18 cellular contexts compared by ENCODE assay signal in the genomic region with DNA sequence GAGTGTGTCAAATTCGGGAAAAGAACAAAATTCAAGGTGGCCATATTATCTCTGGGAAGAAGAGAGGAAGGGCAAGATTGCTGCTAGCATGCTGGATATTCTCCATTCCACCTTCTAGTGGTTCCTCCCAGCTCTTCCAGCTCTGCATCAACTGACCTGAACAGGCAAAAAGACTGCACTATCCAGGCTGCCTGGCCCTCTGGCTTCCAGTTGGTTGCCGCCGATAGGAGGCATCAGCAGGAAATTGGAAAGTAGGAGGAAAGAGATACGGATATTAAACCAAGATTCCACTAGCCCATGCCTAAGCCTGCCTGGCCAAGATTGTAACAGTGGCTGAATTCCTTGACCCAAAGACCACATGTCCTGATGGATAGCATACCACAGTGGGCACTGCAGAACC. TPM values are rescaled to one million over a fixed set of nuclear protein-coding genes. Genes with fewer than 3 reads are reported as not detected.
A peak's percentile ranks its signal among the peaks of the same experiment; 100 is the strongest.
DNase-seq lines count a peak whose midpoint lies in the region; ATAC-seq, FAIRE-seq and TF ChIP-seq lines count a peak whose summit lies in the region.
"Had no signal": no experiment of that assay in that cellular context is flagged by ENCODE, and none has a peak within 500 bp of the region (broad histone marks: within the 10 kb centered on the region; RNA-seq: fewer than 3 reads in every experiment).

No MANE protein-coding gene starts in this region.

- intact Hi-C loops in IMR-90 (cut with micrococcal nuclease): no loop called here
- intact Hi-C loops in natural killer cell (cut with micrococcal nuclease): no loop called here
- intact Hi-C loops in heart left ventricle (cut with DNase I): loop anchor here in 9 of 10 donors (2.0 to 5.0 kb wide), 4 partner anchors 80 to 130 kb away; partner anchors contain the start of gene SOCS6 (in 7 of the 9)
- intact Hi-C loops in aorta (cut with DNase I): loop anchor here in 1 of 2 donors (2.0 kb wide), 1 partner anchor 84 kb away; no protein-coding TSS in a partner anchor

- H3K79me1 ChIP-seq in IMR-90 (ENCODE audit: low read depth in 1 of 2, low read length in 2 of 2): peaks cover 11 to 21% of the 10 kb centered on the region in 2 experiments

- H3K9me1 ChIP-seq in IMR-90 (ENCODE audit: insufficient read depth, low read length): no peaks in the 10 kb centered on the region

- H4K8ac ChIP-seq in IMR-90 (ENCODE audit: low read depth in 2 of 2, low read length in 2 of 2): peak overlapping the region in 1 of 2 experiments; percentile 74; a peak in 1 of 4 replicates

- TF ChIP-seq RAD21 in IMR-90 (IDR thresholded peaks at IDR 0.05; ENCODE audit: low read length): no peak

- peaks cover 4% of the 10 kb centered on the region for H3K27me3 Mint-ChIP-seq in CD4-positive, CD25-positive, alpha-beta regulatory T cell
- H3K27me3 Mint-ChIP-seq in astrocyte (ENCODE audit: low read depth, unreplicated experiment) (peaks cover 10% of the 10 kb centered on the region), natural killer cell (ENCODE audit: low read depth in 2 of 2) (peaks cover 10 to 31% of the 10 kb centered on the region in 2 donors), glutamatergic neuron (ENCODE audit: unreplicated experiment) (no peaks in the 10 kb centered on the region)

- H3K14ac ChIP-seq in IMR-90 (replicated peaks; ENCODE audit: low read depth, low read length): no peak overlapping the region

- H2BK15ac ChIP-seq in IMR-90 (ENCODE audit: low read depth, low read length): no peak overlapping the region

- H2BK5ac ChIP-seq in IMR-90 (ENCODE audit: low read depth, low read length, poor library complexity, severe bottlenecking): no peak overlapping the region

- H3K9me3 Mint-ChIP-seq in CD4-positive, CD25-positive, alpha-beta regulatory T cell: peaks cover 0 to 2% (median 0%) of the 10 kb centered on the region in 7 donors
- H3K9me3 Mint-ChIP-seq in astrocyte (ENCODE audit: unreplicated experiment) (no peaks in the 10 kb centered on the region), natural killer cell (no peaks in the 10 kb centered on the region), glutamatergic neuron (ENCODE audit: unreplicated experiment) (peaks cover 8% of the 10 kb centered on the region)

- peaks cover 7% of the 10 kb centered on the region for H3K27me3 ChIP-seq in CD4-positive, CD25-positive, alpha-beta regulatory T cell (ENCODE audit: control insufficient read depth, insufficient read depth, low read length)
- no peaks in the 10 kb centered on the region for H3K27me3 ChIP-seq in IMR-90 (ENCODE audit: control insufficient read depth, insufficient read depth, low read length)
- no peaks in the 10 kb centered on the region for H3K27me3 ChIP-seq in astrocyte (ENCODE audit: insufficient read depth, low read length)
- no peaks in the 10 kb centered on the region for H3K27me3 ChIP-seq in heart left ventricle
- no peaks in the 10 kb centered on the region for H3K27me3 ChIP-seq in aorta (ENCODE audit: control insufficient read depth in 1 of 2, insufficient read depth in 2 of 2, low read length in 1 of 2)
- H3K27me3 ChIP-seq: left lung, stomach had no signal

- no peak overlapping the region for H3K23ac ChIP-seq in IMR-90 (ENCODE audit: low read depth, low read length)

- H3K9ac ChIP-seq in IMR-90 (ENCODE audit: low read depth, low read length) (no peak overlapping the region), astrocyte (ENCODE audit: low read length) (no peak overlapping the region)

- POLR2A ChIA-PET in IMR-90 (lab: Charles Lee; ENCODE audit: unreplicated experiment): no interaction called here

- BruUV-seq in IMR-90 (replicated peaks; lab: Mats Ljungman, UMichigan): no TSS peak

- peaks cover 21 to 39% (median 29%) of the 10 kb centered on the region in 4 donors for H3K4me1 Mint-ChIP-seq in CD4-positive, CD25-positive, alpha-beta regulatory T cell
- H3K4me1 Mint-ChIP-seq in astrocyte (ENCODE audit: low read depth, unreplicated experiment) (no peaks in the 10 kb centered on the region), natural killer cell (peaks cover 25% of the 10 kb centered on the region in 2 donors), glutamatergic neuron (ENCODE audit: low read depth, unreplicated experiment) (peaks cover 2% of the 10 kb centered on the region)

- H3K36me3 ChIP-seq in CD4-positive, CD25-positive, alpha-beta regulatory T cell (ENCODE audit: control insufficient read depth, insufficient read depth, low read length): peaks cover 3% of the 10 kb centered on the region
- no peaks in the 10 kb centered on the region for H3K36me3 ChIP-seq in IMR-90 (ENCODE audit: control insufficient read depth, insufficient read depth, low read length)
- no peaks in the 10 kb centered on the region for H3K36me3 ChIP-seq in astrocyte (ENCODE audit: insufficient read depth, low read length)
- peaks cover 0 to 19% (median 8%) of the 10 kb centered on the region in 9 donors for H3K36me3 ChIP-seq in heart left ventricle
- no peaks in the 10 kb centered on the region for H3K36me3 ChIP-seq in aorta (ENCODE audit: control insufficient read depth in 1 of 2, insufficient read depth in 2 of 2, low read length in 1 of 2)
- H3K36me3 ChIP-seq: left lung, prostate gland, stomach had no signal

- no peaks in the 10 kb centered on the region for H3K9me3 ChIP-seq in CD4-positive, CD25-positive, alpha-beta regulatory T cell (ENCODE audit: control insufficient read depth in 2 of 2, low read length in 2 of 2)
- H3K9me3 ChIP-seq in IMR-90 (ENCODE audit: control insufficient read depth, insufficient read depth, low read length) (no peaks in the 10 kb centered on the region), astrocyte (ENCODE audit: insufficient read depth, low read depth, low read length) (no peaks in the 10 kb centered on the region), heart left ventricle (no peaks in the 10 kb centered on the region), aorta (ENCODE audit: control insufficient read depth, low read length) (no peaks in the 10 kb centered on the region)
- H3K9me3 ChIP-seq: left lung, prostate gland, stomach had no signal

- H4K20me1 ChIP-seq in IMR-90 (ENCODE audit: insufficient read depth, low read length) (no peaks in the 10 kb centered on the region), astrocyte (ENCODE audit: insufficient read depth, low read length) (no peaks in the 10 kb centered on the region)

- H3K18ac ChIP-seq in IMR-90 (ENCODE audit: low read depth, low read length): no peak overlapping the region

- no peak for ATAC-seq in CD4-positive, CD25-positive, alpha-beta regulatory T cell (ENCODE audit: low read depth in 2 of 2)
- ATAC-seq in IMR-90 (ENCODE audit: low read depth): no peak
- no peak for ATAC-seq in natural killer cell
- ATAC-seq in heart left ventricle: no peak
- no peak for ATAC-seq in aorta (ENCODE audit: low FRiP score)
- ATAC-seq: left lung had no signal

- peak overlapping the region; percentile 55 for H2AFZ ChIP-seq in IMR-90 (replicated peaks; ENCODE audit: low read length, poor library complexity)
- H2AFZ ChIP-seq in astrocyte (ENCODE audit: low read depth, low read length): peak overlapping the region; percentile 22

- peak overlapping the region; percentile 9 for H2AK9ac ChIP-seq in IMR-90 (replicated peaks; ENCODE audit: low read depth, low read length, poor library complexity)

- H3K4me3 ChIP-seq in CD4-positive, CD25-positive, alpha-beta regulatory T cell (ENCODE audit: low read depth, low read length): no peak overlapping the region
- H3K4me3 ChIP-seq in IMR-90 (ENCODE audit: insufficient read depth, low read depth, low read length): no peak overlapping the region
- H3K4me3 ChIP-seq in astrocyte (ENCODE audit: insufficient read depth, low read depth, low read length): no peak overlapping the region
- H3K4me3 ChIP-seq in heart left ventricle: no peak overlapping the region
- H3K4me3 ChIP-seq in aorta (ENCODE audit: low read length in 2 of 2): no peak overlapping the region

- CTCF ChIA-PET in IMR-90 (lab: Yijun Ruan, JAX): no interaction called here

- no peak overlapping the region for H3K27ac ChIP-seq in CD4-positive, CD25-positive, alpha-beta regulatory T cell (ENCODE audit: insufficient read depth, low read length, poor library complexity, severe bottlenecking)
- H3K27ac ChIP-seq in IMR-90 (ENCODE audit: insufficient read depth, low read length) (no peak overlapping the region), astrocyte (ENCODE audit: low read depth, low read length) (no peak overlapping the region), heart left ventricle (no peak overlapping the region), aorta (ENCODE audit: low read depth in 1 of 2, low read length in 2 of 2) (no peak overlapping the region)
- H3K27ac ChIP-seq: HL-60, left lung, prostate gland had no signal

- TF ChIP-seq CTCF in IMR-90 (conservative IDR thresholded peaks at IDR 0.05; ENCODE audit: low read depth, low read length): no peak
- TF ChIP-seq CTCF in astrocyte (IDR thresholded peaks at IDR 0.05; ENCODE audit: insufficient read depth, low read depth, low read length): no peak
- no peak for TF ChIP-seq CTCF in natural killer cell (IDR thresholded peaks at IDR 0.05)
- no peak for TF ChIP-seq CTCF in heart left ventricle (IDR thresholded peaks at IDR 0.05)
- no peak for TF ChIP-seq CTCF in glutamatergic neuron (IDR thresholded peaks at IDR 0.05; ENCODE audit: partially characterized antibody, unreplicated experiment)

- no peak overlapping the region for H3K56ac ChIP-seq in IMR-90 (ENCODE audit: extremely low read depth, insufficient read depth, low read length)

- no peak overlapping the region for H2BK20ac ChIP-seq in IMR-90 (ENCODE audit: low read depth, low read length)

- H3K4me1 ChIP-seq in CD4-positive, CD25-positive, alpha-beta regulatory T cell (ENCODE audit: control insufficient read depth, insufficient read depth, low read length, poor library complexity, severe bottlenecking): peaks cover 19% of the 10 kb centered on the region
- H3K4me1 ChIP-seq in IMR-90 (ENCODE audit: control insufficient read depth, insufficient read depth, low read length) (no peaks in the 10 kb centered on the region), astrocyte (ENCODE audit: insufficient read depth, low read length) (peaks cover 12% of the 10 kb centered on the region), heart left ventricle (peaks cover 0 to 19% (median 11%) of the 10 kb centered on the region in 12 donors), aorta (ENCODE audit: control insufficient read depth in 1 of 2, insufficient read depth in 2 of 2, low read length in 2 of 2) (no peaks in the 10 kb centered on the region)
- H3K4me1 ChIP-seq: prostate gland had no signal

- H3K27ac Mint-ChIP-seq in CD4-positive, CD25-positive, alpha-beta regulatory T cell: peak overlapping the region in 1 of 3 donors; percentile 97
- H3K27ac Mint-ChIP-seq in astrocyte (ENCODE audit: unreplicated experiment) (no peak overlapping the region), natural killer cell (peak overlapping the region in 1 of 2 donors; percentile 97), glutamatergic neuron (ENCODE audit: unreplicated experiment) (no peak overlapping the region)

- FAIRE-seq in astrocyte (lab: Jason Lieb, UNC): no peak

- in situ Hi-C loops in IMR-90 (cut with MboI; ENCODE audit: low sequenced_read_pairs): loop anchor here (5.0 kb wide), 1 partner anchor 85 kb away; no protein-coding TSS in a partner anchor

- peaks cover 21% of the 10 kb centered on the region for H3K79me2 ChIP-seq in astrocyte (ENCODE audit: insufficient read depth, low read length)

- peak overlapping the region; percentile 22 for H4K91ac ChIP-seq in IMR-90 (ENCODE audit: insufficient read depth, low read depth, low read length)

- peaks cover 2% of the 10 kb centered on the region for H3K36me3 Mint-ChIP-seq in CD4-positive, CD25-positive, alpha-beta regulatory T cell
- H3K36me3 Mint-ChIP-seq in astrocyte (ENCODE audit: low read depth, unreplicated experiment) (no peaks in the 10 kb centered on the region), natural killer cell (no peaks in the 10 kb centered on the region), glutamatergic neuron (ENCODE audit: unreplicated experiment) (no peaks in the 10 kb centered on the region)

- H3K4ac ChIP-seq in IMR-90 (ENCODE audit: low read depth, low read length): no peak overlapping the region

- dilution Hi-C loops in IMR-90 (cut with HindIII; ENCODE audit: low sequenced_read_pairs, unreplicated experiment): no loop called here

- H2BK120ac ChIP-seq in IMR-90 (ENCODE audit: low read depth, low read length): no peak overlapping the region

- no peak overlapping the region for H4K5ac ChIP-seq in IMR-90 (ENCODE audit: low read depth, low read length)

- H3K4me2 ChIP-seq in IMR-90 (ENCODE audit: low read depth, low read length) (no peak overlapping the region), astrocyte (ENCODE audit: low read length) (no peak overlapping the region)

- H3K4me3 Mint-ChIP-seq in CD4-positive, CD25-positive, alpha-beta regulatory T cell: peak overlapping the region in 3 of 4 donors; percentile 63 to 98 (median 98)
- H3K4me3 Mint-ChIP-seq in astrocyte (ENCODE audit: unreplicated experiment): no peak overlapping the region
- peak overlapping the region; percentile 98 for H3K4me3 Mint-ChIP-seq in natural killer cell
- no peak overlapping the region for H3K4me3 Mint-ChIP-seq in glutamatergic neuron (ENCODE audit: unreplicated experiment)

- TF ChIP-seq POLR2A in IMR-90 (IDR thresholded peaks at IDR 0.05; ENCODE audit: low read depth, low read length) (no peak), heart left ventricle (IDR thresholded peaks at IDR 0.05) (no peak)

- WGBS in IMR-90 (ENCODE audit: extremely low coverage in 2 of 2, insufficient read length in 1 of 2), 2 experiments: no CpG with 5 or more reads among the region's 4 CpGs
- 92 to 99% (median 94%) methylated on average over 4 of the region's 4 CpGs for WGBS in heart left ventricle, 4 donors
- 89 to 93% methylated on average over 4 of the region's 4 CpGs for WGBS in aorta, 2 donors

- no peak for DNase-seq in CD4-positive, CD25-positive, alpha-beta regulatory T cell
- no peak for DNase-seq in IMR-90
- no peak for DNase-seq in astrocyte (ENCODE audit: low read depth)
- DNase-seq in natural killer cell: no peak
- no peak for DNase-seq in heart left ventricle
- no peak for DNase-seq in aorta
- no peak for DNase-seq in glutamatergic neuron
- no peak for DNase-seq in stimulated activated CD4-positive, alpha-beta T cell treated with anti-CD3 and anti-CD28 coated beads, Interleukin-4, amount 100 ng/mL, for 24 hours
- DNase-seq: activated CD8-positive, alpha-beta memory T cell treated with anti-CD3 and anti-CD28 coated beads for 24 hours; activated gamma-delta T cell; Kasumi-1; left lung; NCI-H146; NCI-H510A; stomach; SW 1271 had no signal

- no peak overlapping the region for H2AK5ac ChIP-seq in IMR-90 (ENCODE audit: low read depth, low read length)

RNA-seq across cellular contexts. Expression of gene RTTN, which starts 1.7 kb away (rescaled TPM):
- 36.4 TPM for total RNA-seq in CD4-positive, CD25-positive, alpha-beta regulatory T cell
- 1 to 10 TPM; 3.2 to 5.5 (median 4.0) TPM for polyA plus RNA-seq in CD4-positive, CD25-positive, alpha-beta regulatory T cell
- total RNA-seq in IMR-90 (2012; rRNA removed): 19.9 and 21.9 TPM in 2 replicates
- 4.8 and 5.8 TPM in 2 replicates for polyA plus RNA-seq in IMR-90 (2012; rRNA removed)
- 1.1 and 1.9 TPM in 2 replicates for polyA plus RNA-seq in IMR-90 (2012; cell fraction: cytosol; rRNA removed)
- polyA plus RNA-seq in IMR-90 (2012; cell fraction: nucleus; rRNA removed; ENCODE audit: low replicate concordance): 2.9 and 18.0 TPM in 2 replicates
- 5.2 and 6.3 TPM in 2 replicates for total RNA-seq in astrocyte
- 10 to 100 TPM; 33.0 to 41.0 (median 35.5) TPM for total RNA-seq in natural killer cell
- total RNA-seq in heart left ventricle: 10 to 100 TPM in 3 of 9 donors, 1 to 10 TPM in 6; 6.6 to 14.3 (median 8.8) TPM
- polyA plus RNA-seq in heart left ventricle: 1 to 10 TPM; 5.8 TPM
- total RNA-seq in aorta: 10 to 100 TPM; 16.5 to 17.5 TPM
- polyA plus RNA-seq in aorta: 1 to 10 TPM; 2.1 to 7.1 TPM
- 21.0 TPM for total RNA-seq in glutamatergic neuron (ENCODE audit: unreplicated experiment)

Comparison
In these comparisons a context has a peak if more than half of its experiments do, and no peak if none do; other contexts are left out.
1. H3K4me3 Mint-ChIP-seq: peak in CD4-positive, CD25-positive, alpha-beta regulatory T cell (3 of 4) and natural killer cell (single experiment); none in astrocyte (single experiment) and glutamatergic neuron (single experiment).
2. intact Hi-C loops: an anchor here in heart left ventricle (2.0 to 5.0 kb wide); none called in IMR-90 and natural killer cell.